Comparison of ENCODE assay signal across 11 cellular contexts in the genomic region with DNA sequence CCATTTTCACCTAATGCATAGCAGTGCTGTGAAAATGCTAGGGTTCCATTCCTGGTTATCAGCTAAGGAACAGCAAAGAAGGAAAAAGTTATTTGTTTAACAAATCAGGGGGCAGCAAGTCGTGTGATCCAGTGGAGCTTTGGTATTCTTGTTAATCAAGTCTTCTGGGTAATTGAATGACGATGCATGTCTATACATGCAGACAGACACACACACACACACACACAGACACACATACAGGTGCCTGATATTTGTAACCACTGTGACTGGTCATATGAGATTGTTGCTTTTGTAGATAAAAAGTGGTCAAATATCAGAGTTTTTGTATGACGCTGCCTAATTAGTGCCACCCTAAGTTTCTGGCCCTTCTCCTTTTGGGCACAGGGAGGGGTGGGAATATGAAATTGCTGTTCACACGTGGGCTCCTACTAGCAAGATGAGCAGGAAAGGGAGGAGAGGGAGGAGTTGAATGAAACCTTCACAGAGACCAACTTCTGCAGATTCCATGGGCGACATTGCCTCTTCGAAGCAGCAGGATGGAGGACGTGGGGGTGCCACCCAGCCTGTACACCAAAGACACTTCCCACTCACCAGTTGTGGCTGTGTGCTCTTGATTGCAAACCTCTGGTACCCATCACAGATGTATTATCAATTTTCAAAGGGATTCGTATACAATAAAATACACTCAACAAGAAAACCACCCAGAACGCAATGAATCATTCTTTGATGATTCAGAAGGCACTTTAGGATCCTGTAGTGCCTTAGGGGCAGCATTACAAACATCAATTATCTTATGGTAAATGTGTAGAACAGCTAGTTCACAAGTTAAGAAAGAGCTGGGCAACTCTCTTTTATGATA.
DNase-seq lines count a peak whose midpoint lies in the region; ATAC-seq, FAIRE-seq and TF ChIP-seq lines count a peak whose summit lies in the region.
"Had no signal": no experiment of that assay in that cellular context is flagged by ENCODE, and none has a peak within 500 bp of the region (broad histone marks: within the 10 kb centered on the region; RNA-seq: fewer than 3 reads in every experiment).

No MANE protein-coding gene starts in this region.

- no TSS peak for BruUV-seq in endothelial cell of umbilical vein (replicated peaks; lab: Mats Ljungman, UMichigan)

- H3K27me3 Mint-ChIP-seq in activated CD8-positive, alpha-beta T cell treated with anti-CD3 and anti-CD28 coated beads for 36 hours, result no peaks in the 10 kb centered on the region
- peaks cover 2% of the 10 kb centered on the region for H3K27me3 Mint-ChIP-seq in activated CD8-positive, alpha-beta T cell treated with anti-CD3 and anti-CD28 coated beads, Interleukin-2, amount 10 ng/mL, durations not matched to agents 7 days and 5 days (ENCODE audit: low read depth)
- peaks cover 10% of the 10 kb centered on the region for H3K27me3 Mint-ChIP-seq in progenitor cell of endocrine pancreas

- no peaks in the 10 kb centered on the region for H3K9me1 ChIP-seq in endothelial cell of umbilical vein (replicated peaks; ENCODE audit: control insufficient read depth, extremely low read depth, insufficient read depth, low read length)

- intact Hi-C loops in activated CD8-positive, alpha-beta T cell treated with anti-CD3 and anti-CD28 coated beads for 36 hours (cut with micrococcal nuclease), result no loop called here
- intact Hi-C loops in endothelial cell of umbilical vein (cut with micrococcal nuclease), result no loop called here

- peak overlapping the region; percentile 53 for H3K27ac ChIP-seq in RWPE1
- no peak overlapping the region for H3K27ac ChIP-seq in endothelial cell of umbilical vein (ENCODE audit: insufficient read depth, low read depth, low read length)

- no peak overlapping the region for H3K4me3 ChIP-seq in endothelial cell of umbilical vein (replicated peaks in 1 of 3; ENCODE audit: insufficient read depth in 1 of 3, low read depth in 1 of 3, low read length in 3 of 3)

- DNase-seq in activated CD8-positive, alpha-beta T cell treated with anti-CD3 and anti-CD28 coated beads for 36 hours, result peak; percentile 17
- DNase-seq in activated CD8-positive, alpha-beta T cell treated with anti-CD3 and anti-CD28 coated beads, Interleukin-2, amount 10 ng/mL, durations not matched to agents 7 days and 5 days, result no peak
- DNase-seq in RWPE1 (ENCODE audit: low spot score) (peak; percentile 74), endothelial cell of umbilical vein (ENCODE audit: low read depth, low spot score) (no peak), glomerular visceral epithelial cell (ENCODE audit: extremely low spot score) (no peak), progenitor cell of endocrine pancreas (ENCODE audit: low spot score, unreplicated experiment) (no peak), AML-193 (lab: John Stamatoyannopoulos, UW) (no peak)
- DNase-seq in stimulated activated CD4-positive, alpha-beta T cell treated with anti-CD3 and anti-CD28 coated beads, Interleukin-4, amount 100 ng/mL, for 1 hour, result peak; percentile 20
- DNase-seq: endodermal cell, NCI-H82 had no signal

- no peak overlapping the region for H3K4me2 ChIP-seq in endothelial cell of umbilical vein (ENCODE audit: insufficient read depth, low read length)

- FAIRE-seq in endothelial cell of umbilical vein (lab: Jason Lieb, UNC), result no peak

- peaks cover 20% of the 10 kb centered on the region for H3K4me1 Mint-ChIP-seq in activated CD8-positive, alpha-beta T cell treated with anti-CD3 and anti-CD28 coated beads for 36 hours (ENCODE audit: low read depth)
- no peaks in the 10 kb centered on the region for H3K4me1 Mint-ChIP-seq in activated CD8-positive, alpha-beta T cell treated with anti-CD3 and anti-CD28 coated beads, Interleukin-2, amount 10 ng/mL, durations not matched to agents 7 days and 5 days (ENCODE audit: low read depth)
- H3K4me1 Mint-ChIP-seq in progenitor cell of endocrine pancreas (ENCODE audit: low read depth), result peaks cover 4% of the 10 kb centered on the region

- H4K20me1 ChIP-seq in endothelial cell of umbilical vein (replicated peaks; ENCODE audit: control insufficient read depth, extremely low read depth, insufficient read depth, low read length), result no peaks in the 10 kb centered on the region

- TF ChIP-seq POLR2A in endothelial cell of umbilical vein (IDR thresholded peaks at IDR 0.05; ENCODE audit: low read depth, low read length), result no peak

- H3K27ac Mint-ChIP-seq in activated CD8-positive, alpha-beta T cell treated with anti-CD3 and anti-CD28 coated beads for 36 hours, result no peak overlapping the region
- H3K27ac Mint-ChIP-seq in activated CD8-positive, alpha-beta T cell treated with anti-CD3 and anti-CD28 coated beads, Interleukin-2, amount 10 ng/mL, durations not matched to agents 7 days and 5 days, result no peak overlapping the region
- H3K27ac Mint-ChIP-seq in progenitor cell of endocrine pancreas, result no peak overlapping the region
- H3K27ac Mint-ChIP-seq: endodermal cell, mesothelial cell of epicardium had no signal

- dilution Hi-C loops in endothelial cell of umbilical vein (cut with MboI; ENCODE audit: extremely low pct_ligation_motif_present, low sequenced_read_pairs), result no loop called here

- CTCF ChIA-PET in activated CD8-positive, alpha-beta T cell treated with anti-CD3 and anti-CD28 coated beads for 36 hours (lab: Charles Lee), result interaction anchor here (1.1 to 1.4 kb wide), 5 partner anchors 8 to 84 kb away, joined by 3 to 5 read pairs (median 4); no protein-coding TSS in a partner anchor
- CTCF ChIA-PET in activated CD8-positive, alpha-beta T cell treated with anti-CD3 and anti-CD28 coated beads, Interleukin-2, amount 10 ng/mL, durations not matched to agents 7 days and 5 days (lab: Charles Lee), result interaction anchor here (1.1 kb wide), 1 partner anchor 175 kb away, joined by 4 read pairs; no protein-coding TSS in a partner anchor
- CTCF ChIA-PET in RWPE1 (lab: Yijun Ruan, JAX) (interaction anchor here (0.6 kb wide), 1 partner anchor 69 kb away, joined by 4 read pairs; no protein-coding TSS in a partner anchor), endothelial cell of umbilical vein (lab: Charles Lee) (interaction anchor here (0.8 to 2.4 kb wide), 6 partner anchors 9 to 175 kb away, joined by 3 to 7 read pairs (median 4); no protein-coding TSS in a partner anchor)

- peak; percentile 80 for ATAC-seq in activated CD8-positive, alpha-beta T cell treated with anti-CD3 and anti-CD28 coated beads for 36 hours
- no peak for ATAC-seq in activated CD8-positive, alpha-beta T cell treated with anti-CD3 and anti-CD28 coated beads, Interleukin-2, amount 10 ng/mL, durations not matched to agents 7 days and 5 days

- POLR2A ChIA-PET in activated CD8-positive, alpha-beta T cell treated with anti-CD3 and anti-CD28 coated beads for 36 hours (lab: Charles Lee), result interaction anchor here (0.6 to 1.5 kb wide), 4 partner anchors 17 to 104 kb away, joined by 3 read pairs; no protein-coding TSS in a partner anchor
- POLR2A ChIA-PET in activated CD8-positive, alpha-beta T cell treated with anti-CD3 and anti-CD28 coated beads, Interleukin-2, amount 10 ng/mL, durations not matched to agents 7 days and 5 days (lab: Charles Lee), result no interaction called here
- POLR2A ChIA-PET in RWPE1 (lab: Yijun Ruan, JAX; ENCODE audit: low non-redundant PET) (interaction anchor here (0.6 kb wide), 1 partner anchor 28 kb away, joined by 3 read pairs; no protein-coding TSS in a partner anchor), endothelial cell of umbilical vein (lab: Charles Lee) (no interaction called here)

- H3K27me3 ChIP-seq in endothelial cell of umbilical vein (ENCODE audit: control insufficient read depth in 2 of 2, insufficient read depth in 2 of 2, low read length in 2 of 2), result no peaks in the 10 kb centered on the region

- TF ChIP-seq CTCF in activated CD8-positive, alpha-beta T cell treated with anti-CD3 and anti-CD28 coated beads for 36 hours (IDR thresholded peaks at IDR 0.05), result no peak
- TF ChIP-seq CTCF in RWPE1 (conservative IDR thresholded peaks at IDR 0.05; ENCODE audit: low read depth) (no peak), endothelial cell of umbilical vein (IDR thresholded peaks at IDR 0.05; ENCODE audit: extremely low read depth in 1 of 2, insufficient read depth in 1 of 2, low read depth in 1 of 2, low read length in 2 of 2) (no peak), progenitor cell of endocrine pancreas (IDR thresholded peaks at IDR 0.05; ENCODE audit: unreplicated experiment) (no peak)

- no peaks in the 10 kb centered on the region for H3K36me3 ChIP-seq in endothelial cell of umbilical vein (ENCODE audit: control insufficient read depth in 2 of 2, extremely low read depth in 1 of 2, insufficient read depth in 2 of 2, low read length in 2 of 2)

- H3K4me1 ChIP-seq in endothelial cell of umbilical vein (ENCODE audit: control insufficient read depth, extremely low read depth, insufficient read depth, low read length), result peaks cover 14% of the 10 kb centered on the region

- H3K9me3 ChIP-seq in endothelial cell of umbilical vein (replicated peaks; ENCODE audit: control insufficient read depth, insufficient read depth, low read length), result no peaks in the 10 kb centered on the region

- no peaks in the 10 kb centered on the region for H3K9me3 Mint-ChIP-seq in activated CD8-positive, alpha-beta T cell treated with anti-CD3 and anti-CD28 coated beads for 36 hours
- no peaks in the 10 kb centered on the region for H3K9me3 Mint-ChIP-seq in activated CD8-positive, alpha-beta T cell treated with anti-CD3 and anti-CD28 coated beads, Interleukin-2, amount 10 ng/mL, durations not matched to agents 7 days and 5 days (ENCODE audit: insufficient read depth)
- no peaks in the 10 kb centered on the region for H3K9me3 Mint-ChIP-seq in progenitor cell of endocrine pancreas (ENCODE audit: low read depth)
- H3K9me3 Mint-ChIP-seq: endodermal cell had no signal

- no peaks in the 10 kb centered on the region for H3K36me3 Mint-ChIP-seq in activated CD8-positive, alpha-beta T cell treated with anti-CD3 and anti-CD28 coated beads for 36 hours (ENCODE audit: low read depth)
- H3K36me3 Mint-ChIP-seq in activated CD8-positive, alpha-beta T cell treated with anti-CD3 and anti-CD28 coated beads, Interleukin-2, amount 10 ng/mL, durations not matched to agents 7 days and 5 days (ENCODE audit: low read depth), result no peaks in the 10 kb centered on the region
- no peaks in the 10 kb centered on the region for H3K36me3 Mint-ChIP-seq in progenitor cell of endocrine pancreas (ENCODE audit: insufficient read depth)
- H3K36me3 Mint-ChIP-seq: mesothelial cell of epicardium had no signal

- no peak overlapping the region for H3K9ac ChIP-seq in endothelial cell of umbilical vein (replicated peaks; ENCODE audit: extremely low read depth, insufficient read depth, low read length)

- H3K4me3 Mint-ChIP-seq in activated CD8-positive, alpha-beta T cell treated with anti-CD3 and anti-CD28 coated beads for 36 hours, result no peak overlapping the region
- no peak overlapping the region for H3K4me3 Mint-ChIP-seq in activated CD8-positive, alpha-beta T cell treated with anti-CD3 and anti-CD28 coated beads, Interleukin-2, amount 10 ng/mL, durations not matched to agents 7 days and 5 days
- no peak overlapping the region for H3K4me3 Mint-ChIP-seq in progenitor cell of endocrine pancreas (ENCODE audit: low read depth)
- H3K4me3 Mint-ChIP-seq: endodermal cell, mesothelial cell of epicardium had no signal

- H2AFZ ChIP-seq in endothelial cell of umbilical vein (ENCODE audit: low read depth, low read length), result no peak overlapping the region

- no peaks in the 10 kb centered on the region for H3K79me2 ChIP-seq in endothelial cell of umbilical vein (ENCODE audit: control insufficient read depth, insufficient read depth, low read length)

Comparison
In these comparisons a context has a peak if more than half of its experiments do, and no peak if none do; other contexts are left out.
1. DNase-seq: peak in activated CD8-positive, alpha-beta T cell treated with anti-CD3 and anti-CD28 coated beads for 36 hours (single experiment), RWPE1 (single experiment) and stimulated activated CD4-positive, alpha-beta T cell treated with anti-CD3 and anti-CD28 coated beads, Interleukin-4, amount 100 ng/mL, for 1 hour (single experiment); none in activated CD8-positive, alpha-beta T cell treated with anti-CD3 and anti-CD28 coated beads, Interleukin-2, amount 10 ng/mL, durations not matched to agents 7 days and 5 days (single experiment), endothelial cell of umbilical vein (single experiment), glomerular visceral epithelial cell (single experiment), progenitor cell of endocrine pancreas (single experiment) and AML-193 (0 of 2).
2. POLR2A ChIA-PET loops: an anchor here in activated CD8-positive, alpha-beta T cell treated with anti-CD3 and anti-CD28 coated beads for 36 hours (0.6 to 1.5 kb wide) and RWPE1 (0.6 kb wide); none called in activated CD8-positive, alpha-beta T cell treated with anti-CD3 and anti-CD28 coated beads, Interleukin-2, amount 10 ng/mL, durations not matched to agents 7 days and 5 days and endothelial cell of umbilical vein.